In genomic region chr16:68425498-68426354, GRCh38 we compare ENCODE assay signal across 19 cellular contexts. TPM values are rescaled to one million over a fixed set of nuclear protein-coding genes. Genes with fewer than 3 reads are reported as not detected.
DNase-seq lines count a peak whose midpoint lies in the region; ATAC-seq and TF ChIP-seq lines count a peak whose summit lies in the region.
"Had no signal": no experiment of that assay in that cellular context is flagged by ENCODE, and none has a peak within 500 bp of the region (broad histone marks: within the 10 kb centered on the region; RNA-seq: fewer than 3 reads in every experiment).

No MANE protein-coding gene starts in this region.

- no peak for DNase-seq in activated naive CD4-positive, alpha-beta T cell treated with anti-CD3 and anti-CD28 coated beads, Interleukin-2, amount 10 ng/mL, durations not matched to agents 7 days and 5 days
- no peak for DNase-seq in activated naive CD4-positive, alpha-beta T cell (lab: John Stamatoyannopoulos, UW)
- no peak for DNase-seq in CD4-positive, alpha-beta T cell
- DNase-seq in PC-9 (no peak), NCI-H2171 (lab: John Stamatoyannopoulos, UW) (no peak)
- no peak for DNase-seq in naive thymus-derived CD8-positive, alpha-beta T cell
- no peak for DNase-seq in activated effector memory CD4-positive, alpha-beta T cell treated with Interleukin-2 at 50 U/mL for 16 hours
- DNase-seq: COR-L47, NCI-H1417 treated with DMSO at 0.1 percent for 48 hours, NCI-H1930, NCI-H226, NCI-H510A treated with DMSO at 0.1 percent for 48 hours, NCI-H748 treated with DMSO at 0.1 percent for 48 hours had no signal

- 0 out of 2 replicates have a peak overlapping the region, but pooled peaks have one; percentile 23 for H3K4me2 ChIP-seq in PC-9
- H3K4me2 ChIP-seq: GM23338 had no signal

- H3K79me2 ChIP-seq in PC-9 (ENCODE audit: low read depth), result no peaks in the 10 kb centered on the region

- no peaks in the 10 kb centered on the region for H3K9me3 Mint-ChIP-seq in activated naive CD4-positive, alpha-beta T cell treated with anti-CD3 and anti-CD28 coated beads, Interleukin-2, amount 10 ng/mL, durations not matched to agents 7 days and 5 days
- no peaks in the 10 kb centered on the region for H3K9me3 Mint-ChIP-seq in CD4-positive, alpha-beta T cell
- H3K9me3 Mint-ChIP-seq in naive thymus-derived CD8-positive, alpha-beta T cell, result no peaks in the 10 kb centered on the region
- H3K9me3 Mint-ChIP-seq: GM23338 had no signal

- no peak for TF ChIP-seq CTCF in CD4-positive, alpha-beta T cell (IDR thresholded peaks at IDR 0.05)
- TF ChIP-seq CTCF in PC-9 (conservative IDR thresholded peaks at IDR 0.05), result no peak

- no peak overlapping the region for H3K4me3 Mint-ChIP-seq in activated naive CD4-positive, alpha-beta T cell treated with anti-CD3 and anti-CD28 coated beads, Interleukin-2, amount 10 ng/mL, durations not matched to agents 7 days and 5 days
- H3K4me3 Mint-ChIP-seq in CD4-positive, alpha-beta T cell, result no peak overlapping the region
- no peak overlapping the region for H3K4me3 Mint-ChIP-seq in naive thymus-derived CD8-positive, alpha-beta T cell
- H3K4me3 Mint-ChIP-seq: GM23338 had no signal

- no peaks in the 10 kb centered on the region for H3K27me3 ChIP-seq in CD4-positive, alpha-beta T cell (ENCODE audit: control insufficient read depth, insufficient read depth, low read length)
- H3K27me3 ChIP-seq in PC-9 (ENCODE audit: insufficient read depth, low read depth), result no peaks in the 10 kb centered on the region
- H3K27me3 ChIP-seq: MG63, SJSA1 had no signal

- peak; percentile 80 for ATAC-seq in CD4-positive, alpha-beta T cell (ENCODE audit: poor library complexity)
- peak; percentile 37 to 48 for ATAC-seq in naive thymus-derived CD8-positive, alpha-beta T cell
- ATAC-seq: GM23338, K562 had no signal

- CTCF ChIA-PET in activated naive CD4-positive, alpha-beta T cell treated with anti-CD3 and anti-CD28 coated beads, Interleukin-2, amount 10 ng/mL, durations not matched to agents 7 days and 5 days (lab: Charles Lee), result interaction anchor here (0.8 to 1.2 kb wide), 2 partner anchors 86 to 95 kb away, joined by 3 read pairs; no protein-coding TSS in a partner anchor
- CTCF ChIA-PET in CD4-positive, alpha-beta T cell (lab: Charles Lee), result no interaction called here
- CTCF ChIA-PET in PC-9 (lab: Charles Lee), result interaction anchor here (0.5 to 1.0 kb wide), 4 partner anchors 8 to 95 kb away, joined by 3 to 6 read pairs (median 6); no protein-coding TSS in a partner anchor

- peaks cover 25% of the 10 kb centered on the region for H3K27me3 Mint-ChIP-seq in activated naive CD4-positive, alpha-beta T cell treated with anti-CD3 and anti-CD28 coated beads, Interleukin-2, amount 10 ng/mL, durations not matched to agents 7 days and 5 days
- H3K27me3 Mint-ChIP-seq in CD4-positive, alpha-beta T cell, result no peaks in the 10 kb centered on the region
- H3K27me3 Mint-ChIP-seq in naive thymus-derived CD8-positive, alpha-beta T cell, result no peaks in the 10 kb centered on the region

- peak overlapping the region; percentile 21 for H3K27ac Mint-ChIP-seq in activated naive CD4-positive, alpha-beta T cell treated with anti-CD3 and anti-CD28 coated beads, Interleukin-2, amount 10 ng/mL, durations not matched to agents 7 days and 5 days
- peak overlapping the region; percentile 77 for H3K27ac Mint-ChIP-seq in CD4-positive, alpha-beta T cell
- H3K27ac Mint-ChIP-seq in naive thymus-derived CD8-positive, alpha-beta T cell, result peak overlapping the region in 6 of 10 donors; percentile 34 to 63 (median 59)
- H3K27ac Mint-ChIP-seq: GM23338 had no signal

- POLR2A ChIA-PET in CD4-positive, alpha-beta T cell (lab: Charles Lee), result interaction anchor here (0.9 to 2.8 kb wide), 4 partner anchors 8 to 23 kb away, joined by 3 to 20 read pairs (median 4); partner anchors contain the start of gene SMPD3
- POLR2A ChIA-PET in PC-9 (lab: Charles Lee; ENCODE audit: unreplicated experiment), result interaction anchor here (0.6 to 0.7 kb wide), 3 partner anchors 9 to 180 kb away, joined by 3 read pairs; partner anchors contain the start of gene PLA2G15
- POLR2A ChIA-PET in naive thymus-derived CD8-positive, alpha-beta T cell (lab: Charles Lee), result interaction anchor here (0.5 to 1.5 kb wide), 3 partner anchors 8 to 487 kb away, joined by 3 to 18 read pairs (median 5); no protein-coding TSS in a partner anchor

- no peaks in the 10 kb centered on the region for H3K9me3 ChIP-seq in CD4-positive, alpha-beta T cell (ENCODE audit: control insufficient read depth, low read length)
- no peaks in the 10 kb centered on the region for H3K9me3 ChIP-seq in PC-9 (ENCODE audit: insufficient read depth, low read depth)
- H3K9me3 ChIP-seq: HAP-1, MG63, SJSA1 had no signal

- H3K4me1 ChIP-seq in PC-9 (replicated peaks; ENCODE audit: insufficient read depth), result peaks cover 9% of the 10 kb centered on the region
- H3K4me1 ChIP-seq: HAP-1, SJSA1 had no signal

- H3K9me2 ChIP-seq in PC-9 (ENCODE audit: insufficient read depth), result no peaks in the 10 kb centered on the region

- no peaks in the 10 kb centered on the region for H3K36me3 ChIP-seq in PC-9 (ENCODE audit: low read depth)
- H3K36me3 ChIP-seq: HAP-1, MG63, SJSA1 had no signal

- H2AFZ ChIP-seq in PC-9, result no peak overlapping the region
- H2AFZ ChIP-seq: GM23338 had no signal

- no peaks in the 10 kb centered on the region for H3K36me3 Mint-ChIP-seq in activated naive CD4-positive, alpha-beta T cell treated with anti-CD3 and anti-CD28 coated beads, Interleukin-2, amount 10 ng/mL, durations not matched to agents 7 days and 5 days
- H3K36me3 Mint-ChIP-seq in CD4-positive, alpha-beta T cell (ENCODE audit: low read depth), result no peaks in the 10 kb centered on the region
- H3K36me3 Mint-ChIP-seq in naive thymus-derived CD8-positive, alpha-beta T cell, result no peaks in the 10 kb centered on the region

- H3K4me1 Mint-ChIP-seq in activated naive CD4-positive, alpha-beta T cell treated with anti-CD3 and anti-CD28 coated beads, Interleukin-2, amount 10 ng/mL, durations not matched to agents 7 days and 5 days, result peaks cover 18% of the 10 kb centered on the region
- peaks cover 50% of the 10 kb centered on the region for H3K4me1 Mint-ChIP-seq in CD4-positive, alpha-beta T cell (ENCODE audit: low read depth)
- H3K4me1 Mint-ChIP-seq in naive thymus-derived CD8-positive, alpha-beta T cell, result peaks cover 10 to 24% (median 17%) of the 10 kb centered on the region in 4 donors

- BruUV-seq in PC-9 (replicated peaks; lab: Mats Ljungman, UMichigan), result no TSS peak

- intact Hi-C loops in CD4-positive, alpha-beta T cell (cut with DNase I, micrococcal nuclease), result no loop called here
- intact Hi-C loops in PC-9 (cut with micrococcal nuclease; ENCODE audit: unreplicated experiment), result no loop called here

- no peaks in the 10 kb centered on the region for H4K20me1 ChIP-seq in PC-9 (ENCODE audit: insufficient read depth)

- no peaks in the 10 kb centered on the region; the same call in 1 of the 2 replicates for H3F3A ChIP-seq in PC-9 (ENCODE audit: insufficient read depth, low read depth)

- H3K27ac ChIP-seq in CD4-positive, alpha-beta T cell (ENCODE audit: low read depth, low read length), result no peak overlapping the region
- H3K27ac ChIP-seq in PC-9, result no peak overlapping the region
- H3K27ac ChIP-seq: C4-2B, SJSA1 had no signal

- no peak overlapping the region for H3K4me3 ChIP-seq in PC-9
- H3K4me3 ChIP-seq: GM23338, HAP-1, K562, MG63, SJSA1 had no signal

RNA-seq across cellular contexts. Expression of gene SMPD3, which starts 22.6 kb away (rescaled TPM):
- 1 to 10 TPM in 1 of 2 experiments, under 1 TPM in 1; 0.89 to 1.1 TPM for total RNA-seq in CD4-positive, alpha-beta T cell
- 0.30 and 0.94 TPM in 2 replicates for total RNA-seq in PC-9 (2021)
- under 1 TPM; 0.27 to 0.88 TPM for total RNA-seq in naive thymus-derived CD8-positive, alpha-beta T cell
- polyA plus RNA-seq in naive thymus-derived CD8-positive, alpha-beta T cell, result 1 to 10 TPM in 1 of 3 donors, under 1 TPM in 2; 0.80 to 3.5 (median 0.94) TPM

Comparison
In these comparisons a context has a peak if more than half of its experiments do, and no peak if none do; other contexts are left out.
1. H3K27ac Mint-ChIP-seq: peak in every context shown above with its lines; median percentile 77 in CD4-positive, alpha-beta T cell; 59 in naive thymus-derived CD8-positive, alpha-beta T cell; 21 in activated naive CD4-positive, alpha-beta T cell treated with anti-CD3 and anti-CD28 coated beads, Interleukin-2, amount 10 ng/mL, durations not matched to agents 7 days and 5 days.